In the genomic region with DNA sequence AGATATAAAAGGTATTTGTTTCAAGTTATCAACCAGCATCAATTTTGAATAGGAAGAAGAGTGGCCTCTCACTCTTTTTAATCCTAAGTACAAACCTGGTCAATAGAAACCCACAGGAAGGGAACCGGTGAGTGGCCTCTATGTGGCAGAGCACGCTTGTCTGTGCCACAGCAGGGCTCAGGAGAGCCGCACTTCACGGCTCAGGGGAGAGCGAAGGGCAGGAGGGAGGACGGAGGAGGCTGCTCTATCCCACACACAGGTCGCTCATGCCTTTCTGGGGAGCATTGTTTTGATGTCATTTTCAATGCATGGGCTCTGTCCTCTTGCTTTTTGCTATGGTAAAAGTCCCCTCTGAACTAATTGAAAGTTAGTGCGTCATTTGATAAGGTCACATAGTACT, we compare ENCODE assay signal across 17 cellular contexts. TPM values are rescaled to one million over a fixed set of nuclear protein-coding genes. Genes with fewer than 3 reads are reported as not detected.
A peak's percentile ranks its signal among the peaks of the same experiment; 100 is the strongest.
DNase-seq lines count a peak whose midpoint lies in the region; ATAC-seq and TF ChIP-seq lines count a peak whose summit lies in the region.
"Had no signal": no experiment of that assay in that cellular context is flagged by ENCODE, and none has a peak within 500 bp of the region (broad histone marks: within the 10 kb centered on the region; RNA-seq: fewer than 3 reads in every experiment).

No MANE protein-coding gene starts in this region.

- intact Hi-C loops in esophagus squamous epithelium (cut with DNase I) (no loop called here), dorsolateral prefrontal cortex (cut with DNase I) (no loop called here)

- no peak overlapping the region for H3K4ac ChIP-seq in trophoblast cell (ENCODE audit: low read depth, low read length)

- WGBS in esophagus squamous epithelium, 2 donors, result 91 to 93% methylated on average over 7 to 8 of the region's 8 CpGs
- WGBS in trophoblast cell (ENCODE audit: extremely low coverage, insufficient coverage, insufficient read length), result no CpG with 5 or more reads among the region's 8 CpGs

- no peak for DNase-seq in esophagus squamous epithelium (lab: John Stamatoyannopoulos, UW)
- DNase-seq in right atrium auricular region (ENCODE audit: low spot score), result no peak
- DNase-seq in trophoblast cell, result no peak
- no peak for DNase-seq in dorsolateral prefrontal cortex
- DNase-seq in stimulated activated CD4-positive, alpha-beta T cell treated with anti-CD3 and anti-CD28 coated beads, Interleukin-12 subunit alpha, Interleukin-12 subunit beta, amount 100 ng/mL, for 4 hours, result no peak
- DNase-seq: CD4-positive, CD25-positive, alpha-beta regulatory T cell; DMS79; H9; MV-4-11; NCI-H1105 treated with DMSO at 0.1 percent for 48 hours; NCI-H2029 treated with DMSO at 0.1 percent for 48 hours; NCI-H226; NCI-H510A treated with DMSO at 0.1 percent for 48 hours had no signal

- H4K12ac ChIP-seq in trophoblast cell (ENCODE audit: low read depth, low read length), result no peak overlapping the region

- no peak overlapping the region for H2AFZ ChIP-seq in trophoblast cell (ENCODE audit: insufficient read depth, low read length, poor library complexity)

- no peak overlapping the region for H3K9ac ChIP-seq in trophoblast cell (ENCODE audit: low read length)

- no peaks in the 10 kb centered on the region for H3K9me3 ChIP-seq in esophagus squamous epithelium
- H3K9me3 ChIP-seq in right atrium auricular region, result no peaks in the 10 kb centered on the region
- H3K9me3 ChIP-seq in trophoblast cell (ENCODE audit: insufficient read depth, low read depth, low read length), result no peaks in the 10 kb centered on the region
- H3K9me3 ChIP-seq: SJSA1 had no signal

- H3K79me1 ChIP-seq in trophoblast cell (ENCODE audit: low read length), result peaks cover 24% of the 10 kb centered on the region

- H3K18ac ChIP-seq in trophoblast cell (ENCODE audit: low read length), result no peak overlapping the region

- no peaks in the 10 kb centered on the region for H3K27me3 ChIP-seq in esophagus squamous epithelium
- H3K27me3 ChIP-seq in right atrium auricular region, result no peaks in the 10 kb centered on the region
- no peaks in the 10 kb centered on the region for H3K27me3 ChIP-seq in trophoblast cell (ENCODE audit: insufficient read depth, low read length)
- no peaks in the 10 kb centered on the region for H3K27me3 ChIP-seq in dorsolateral prefrontal cortex
- H3K27me3 ChIP-seq: SJSA1 had no signal

- no peak overlapping the region for H2BK12ac ChIP-seq in trophoblast cell (ENCODE audit: low read length)

- H4K8ac ChIP-seq in trophoblast cell (ENCODE audit: low read depth, low read length), result no peak overlapping the region

- ATAC-seq in GM19035 (IDR thresholded peaks at IDR 0.05; ENCODE audit: unreplicated experiment) (no peak), GM21526 (IDR thresholded peaks at IDR 0.05; ENCODE audit: low FRiP score, unreplicated experiment) (no peak)
- ATAC-seq: Panc1 had no signal

- H2AK5ac ChIP-seq in trophoblast cell (ENCODE audit: low read length), result no peak overlapping the region

- no peaks in the 10 kb centered on the region for H3K79me2 ChIP-seq in trophoblast cell (ENCODE audit: control insufficient read depth, insufficient read depth, low read length, poor library complexity)

- H3K4me1 ChIP-seq in esophagus squamous epithelium (peaks cover 0 to 40% (median 9%) of the 10 kb centered on the region in 3 donors), right atrium auricular region (peaks cover 0 to 48% of the 10 kb centered on the region in 2 donors), trophoblast cell (ENCODE audit: control insufficient read depth in 1 of 2, insufficient read depth in 2 of 2, low read length in 2 of 2) (peaks cover 21 to 28% of the 10 kb centered on the region in 2 experiments)

- H2BK120ac ChIP-seq in trophoblast cell (ENCODE audit: insufficient read depth, low read length, poor library complexity), result no peak overlapping the region

- TF ChIP-seq CTCF in esophagus squamous epithelium (IDR thresholded peaks at IDR 0.05) (no peak), right atrium auricular region (IDR thresholded peaks at IDR 0.05) (no peak), dorsolateral prefrontal cortex (IDR thresholded peaks at IDR 0.05 in 54 of 56, conservative IDR thresholded peaks at IDR 0.05 in 2 of 56; ENCODE audit: low read depth in 1 of 56, partially characterized antibody in 56 of 56) (no peak)

- H4K91ac ChIP-seq in trophoblast cell (ENCODE audit: low read depth, low read length), result peak overlapping the region; percentile 20

- H3K27ac ChIP-seq in esophagus squamous epithelium, result peak overlapping the region in 3 of 4 donors; percentile 11 to 68 (median 68)
- peak overlapping the region; percentile 44 to 68 for H3K27ac ChIP-seq in right atrium auricular region
- H3K27ac ChIP-seq in trophoblast cell (ENCODE audit: low read depth, low read length), result no peak overlapping the region
- H3K27ac ChIP-seq in dorsolateral prefrontal cortex, result peak overlapping the region in 5 of 59 donors; percentile 12 to 54 (median 22)
- H3K27ac ChIP-seq: SJSA1 had no signal

- no peak overlapping the region for H3K23ac ChIP-seq in trophoblast cell (ENCODE audit: low read length)

- no peak overlapping the region for H3K4me2 ChIP-seq in trophoblast cell (ENCODE audit: low read length)

- peak overlapping the region; percentile 29 for H3K14ac ChIP-seq in trophoblast cell (ENCODE audit: low read length)

- H3K36me3 ChIP-seq in esophagus squamous epithelium (peaks cover 0 to 20% (median 0%) of the 10 kb centered on the region in 3 donors), right atrium auricular region (peaks cover 8% of the 10 kb centered on the region), trophoblast cell (ENCODE audit: control insufficient read depth in 1 of 2, insufficient read depth in 2 of 2, low read length in 2 of 2) (peaks cover 8 to 12% of the 10 kb centered on the region in 2 experiments)
- H3K36me3 ChIP-seq: SJSA1 had no signal

- H3K4me3 ChIP-seq in esophagus squamous epithelium (no peak overlapping the region), right atrium auricular region (no peak overlapping the region), trophoblast cell (ENCODE audit: low read depth, low read length) (no peak overlapping the region), dorsolateral prefrontal cortex (no peak overlapping the region)
- H3K4me3 ChIP-seq: SJSA1 had no signal

- TF ChIP-seq POLR2A in esophagus squamous epithelium (IDR thresholded peaks at IDR 0.05), result no peak

- H2BK5ac ChIP-seq in trophoblast cell (ENCODE audit: low read depth, low read length, poor library complexity), result no peak overlapping the region

RNA-seq across cellular contexts. Expression of gene TNFRSF19, which starts 57.2 kb away (rescaled TPM):
- 1 to 10 TPM; 5.2 to 9.5 (median 7.2) TPM for total RNA-seq in esophagus squamous epithelium
- total RNA-seq in right atrium auricular region, result 10 to 100 TPM; 32.2 to 38.5 TPM
- 85.2 and 86.7 TPM in 2 replicates for polyA plus RNA-seq in trophoblast cell (2013)
- total RNA-seq in dorsolateral prefrontal cortex, result 1 to 10 TPM; 1.6 to 6.0 (median 3.0) TPM
